In genomic region chr4:176792348-176793059, GRCh38 we compare ENCODE assay signal across 8 cellular contexts. TPM values are rescaled to one million over a fixed set of nuclear protein-coding genes. Genes with fewer than 3 reads are reported as not detected.
A peak's percentile ranks its signal among the peaks of the same experiment; 100 is the strongest.
DNase-seq lines count a peak whose midpoint lies in the region; ATAC-seq and TF ChIP-seq lines count a peak whose summit lies in the region.

TSS of gene VEGFC (minus strand) at chr4:176792922. CDS start at chr4:176792311, 611 bp downstream.

- H3K4me1 ChIP-seq in PC-3 (ENCODE audit: insufficient read depth, low read length) (peaks cover 37% of the 10 kb centered on the region), mammary epithelial cell (ENCODE audit: insufficient read depth, low read length) (peaks cover 25% of the 10 kb centered on the region)
- H3K4me1 ChIP-seq in CD8-positive, alpha-beta T cell (ENCODE audit: insufficient read depth, low read length) = no peaks in the 10 kb centered on the region

- peak within 1 kb of the TSS; percentile 33; the same call in 1 of the 2 replicates for H2AFZ ChIP-seq in PC-3 (ENCODE audit: low read length)
- H2AFZ ChIP-seq in mammary epithelial cell (ENCODE audit: low read depth, low read length) = peak within 1 kb of the TSS; percentile 80

- H3K36me3 ChIP-seq in PC-3 (ENCODE audit: low read depth, low read length) = peaks cover 9% of the 10 kb centered on the region; the same call in 1 of the 2 replicates
- no peaks in the 10 kb centered on the region for H3K36me3 ChIP-seq in mammary epithelial cell (ENCODE audit: insufficient read depth, low read length)
- H3K36me3 ChIP-seq in CD8-positive, alpha-beta T cell (ENCODE audit: insufficient read depth, low read length) = no peaks in the 10 kb centered on the region

- H3K27me3 Mint-ChIP-seq in immature natural killer cell (ENCODE audit: low read depth in 3 of 3) = peaks cover 7 to 13% (median 10%) of the 10 kb centered on the region in 3 donors
- H3K27me3 Mint-ChIP-seq in CD8-positive, alpha-beta T cell (ENCODE audit: low read depth) = peaks cover 41% of the 10 kb centered on the region

- H4K20me1 ChIP-seq in PC-3 (ENCODE audit: low read length) (peaks cover 10% of the 10 kb centered on the region), mammary epithelial cell (ENCODE audit: insufficient read depth, low read length) (no peaks in the 10 kb centered on the region)

- dilution Hi-C loops in mammary epithelial cell (cut with HindIII; ENCODE audit: low sequenced_read_pairs) = loop anchor here (25.0 kb wide), 1 partner anchor 220 kb away; no protein-coding TSS in a partner anchor

- H3K27ac Mint-ChIP-seq in immature natural killer cell = no peak within 1 kb of the TSS
- no peak within 1 kb of the TSS for H3K27ac Mint-ChIP-seq in CD8-positive, alpha-beta T cell

- H3K9me3 ChIP-seq in PC-3 (ENCODE audit: low read length) (no peaks in the 10 kb centered on the region), mammary epithelial cell (replicated peaks; ENCODE audit: insufficient read depth, low read length) (no peaks in the 10 kb centered on the region)
- no peaks in the 10 kb centered on the region for H3K9me3 ChIP-seq in CD8-positive, alpha-beta T cell (ENCODE audit: low read length)

- H3K9ac ChIP-seq in PC-3 (ENCODE audit: low read length) (peak within 1 kb of the TSS; percentile 100), mammary epithelial cell (ENCODE audit: insufficient read depth, low read length) (peak within 1 kb of the TSS; percentile 87)

- peak; percentile 61 for DNase-seq in AG09319 (ENCODE audit: extremely low read depth, low read depth)
- peak; percentile 66 for DNase-seq in PC-3
- peak; percentile 73 for DNase-seq in mammary epithelial cell
- DNase-seq in immature natural killer cell = peak in 1 of 3 donors; percentile 3
- DNase-seq in CD8-positive, alpha-beta T cell = no peak

- H3K27ac ChIP-seq in PC-3 (ENCODE audit: low read length) (peak within 1 kb of the TSS; percentile 100), mammary epithelial cell (ENCODE audit: insufficient read depth, low read depth, low read length) (peak within 1 kb of the TSS; percentile 73), skin epidermis (peak within 1 kb of the TSS in 19 of 21 experiments; percentile 50 to 91 (median 76))
- H3K27ac ChIP-seq in CD8-positive, alpha-beta T cell (ENCODE audit: low read depth, low read length) = no peak within 1 kb of the TSS

- H3K4me2 ChIP-seq in PC-3 (ENCODE audit: low read length) (peak within 1 kb of the TSS; percentile 95), mammary epithelial cell (ENCODE audit: insufficient read depth, low read depth, low read length) (peak within 1 kb of the TSS; percentile 81)

- POLR2A ChIA-PET in PC-3 (lab: Charles Lee; ENCODE audit: unreplicated experiment) = interaction anchor here (0.5 to 1.2 kb wide), 6 partner anchors 91 to 348 kb away, joined by 3 to 8 read pairs (median 4); no protein-coding TSS in a partner anchor
- POLR2A ChIA-PET in CD8-positive, alpha-beta T cell (lab: Charles Lee) = no interaction called here

- H3F3A ChIP-seq in PC-3 (ENCODE audit: low read length, unreplicated experiment) = peaks cover 14% of the 10 kb centered on the region

- BruUV-seq in PC-3 (replicated peaks; lab: Mats Ljungman, UMichigan) = no TSS peak
- BruUV-seq in mammary epithelial cell (replicated peaks; lab: Mats Ljungman, UMichigan) = no TSS peak

- ATAC-seq in GM18867 (IDR thresholded peaks at IDR 0.05; ENCODE audit: unreplicated experiment) = peak; percentile 90
- ATAC-seq in HG03045 (IDR thresholded peaks at IDR 0.05; ENCODE audit: unreplicated experiment) = peak; percentile 79
- peak; percentile 50 for ATAC-seq in PC-3
- ATAC-seq in CD8-positive, alpha-beta T cell = no peak

- peaks cover 2 to 5% of the 10 kb centered on the region in 2 donors for H3K4me1 Mint-ChIP-seq in immature natural killer cell
- H3K4me1 Mint-ChIP-seq in CD8-positive, alpha-beta T cell (ENCODE audit: low read depth) = peaks cover 6% of the 10 kb centered on the region

- H3K9me2 ChIP-seq in PC-3 (replicated peaks; ENCODE audit: low read length) = no peaks in the 10 kb centered on the region

- peak within 1 kb of the TSS; percentile 98 for H3K4me3 ChIP-seq in PC-3 (ENCODE audit: low read length)
- peak within 1 kb of the TSS; percentile 81 to 94 (median 86) for H3K4me3 ChIP-seq in mammary epithelial cell (replicated peaks in 1 of 3; ENCODE audit: insufficient read depth in 1 of 3, low read depth in 2 of 3, low read length in 3 of 3)
- H3K4me3 ChIP-seq in skin epidermis = peak within 1 kb of the TSS; percentile 40 to 75 (median 62)
- no peak within 1 kb of the TSS for H3K4me3 ChIP-seq in CD8-positive, alpha-beta T cell (ENCODE audit: low read depth, low read length)

- H3K27me3 ChIP-seq in PC-3 (ENCODE audit: low read length) (no peaks in the 10 kb centered on the region), mammary epithelial cell (ENCODE audit: insufficient read depth, low read length) (no peaks in the 10 kb centered on the region)
- no peaks in the 10 kb centered on the region for H3K27me3 ChIP-seq in CD8-positive, alpha-beta T cell (ENCODE audit: insufficient read depth, low read length)

- H3K79me2 ChIP-seq in PC-3 (ENCODE audit: low read length) = peaks cover 58% of the 10 kb centered on the region
- peaks cover 49% of the 10 kb centered on the region for H3K79me2 ChIP-seq in mammary epithelial cell (ENCODE audit: insufficient read depth, low read length)

- CTCF ChIA-PET in PC-3 (lab: Charles Lee) (interaction anchor here (2.0 kb wide), 1 partner anchor 255 kb away, joined by 8 read pairs; no protein-coding TSS in a partner anchor), mammary epithelial cell (lab: Charles Lee; ENCODE audit: low non-redundant PET) (interaction anchor here (0.6 kb wide), 1 partner anchor 255 kb away, joined by 3 read pairs; no protein-coding TSS in a partner anchor)
- CTCF ChIA-PET in CD8-positive, alpha-beta T cell (lab: Charles Lee) = no interaction called here

- in situ Hi-C loops in mammary epithelial cell (cut with MboI; ENCODE audit: low sequenced_read_pairs in 2 of 2) = loop anchor here (25.0 kb wide), 3 partner anchors 220 to 405 kb away; no protein-coding TSS in a partner anchor

- WGBS in mammary epithelial cell (ENCODE audit: low coverage, missing lambda C conversion rate) = no CpG with 5 or more reads among the region's 89 CpGs

- H3K4me3 Mint-ChIP-seq in immature natural killer cell = peak within 1 kb of the TSS in 4 of 5 donors; percentile 30 to 70 (median 46)
- no peak within 1 kb of the TSS for H3K4me3 Mint-ChIP-seq in CD8-positive, alpha-beta T cell

- intact Hi-C loops in PC-3 (cut with micrococcal nuclease) (loop anchor here (5.0 kb wide), 4 partner anchors 295 to 545 kb away; no protein-coding TSS in a partner anchor), mammary epithelial cell (cut with micrococcal nuclease) (loop anchor here (2.0 to 10.0 kb wide), 2 partner anchors 172 to 512 kb away; partner anchors contain the start of gene NEIL3)
- intact Hi-C loops in CD8-positive, alpha-beta T cell (cut with DNase I, micrococcal nuclease) = no loop called here

- peaks cover 9 to 34% (median 12%) of the 10 kb centered on the region in 6 donors for H3K9me3 Mint-ChIP-seq in immature natural killer cell
- peaks cover 4% of the 10 kb centered on the region for H3K9me3 Mint-ChIP-seq in CD8-positive, alpha-beta T cell

- peak; percentile 1; the same call in 1 of the 2 replicates for TF ChIP-seq CTCF in AG09319 (IDR thresholded peaks at IDR 0.05; ENCODE audit: low read depth, low read length)
- no peak for TF ChIP-seq CTCF in PC-3 (conservative IDR thresholded peaks at IDR 0.05; ENCODE audit: low read depth, low read length)
- peak in 1 of 2 donors; percentile 21 for TF ChIP-seq CTCF in mammary epithelial cell (conservative IDR thresholded peaks at IDR 0.05 in 1 of 2, IDR thresholded peaks at IDR 0.05 in 1 of 2; ENCODE audit: extremely low read depth in 1 of 2, insufficient read depth in 1 of 2, low read depth in 1 of 2, low read length in 2 of 2)
- no peak for TF ChIP-seq CTCF in CD8-positive, alpha-beta T cell (IDR thresholded peaks at IDR 0.05)

- H3K36me3 Mint-ChIP-seq in immature natural killer cell = peaks cover 0 to 10% (median 0%) of the 10 kb centered on the region in 3 donors
- H3K36me3 Mint-ChIP-seq in CD8-positive, alpha-beta T cell = no peaks in the 10 kb centered on the region

RNA-seq across cellular contexts. Expression of gene VEGFC, which starts in this region (rescaled TPM):
- 36.6 and 43.4 TPM in 2 replicates for total RNA-seq in PC-3 (2014; rRNA removed)
- total RNA-seq in mammary epithelial cell = 10 to 100 TPM in 1 of 2 donors, 1 to 10 TPM in 1; 9.0 to 49.0 TPM
- polyA plus RNA-seq in mammary epithelial cell = 26.4 TPM
- polyA minus RNA-seq in mammary epithelial cell = 18.5 TPM
- polyA plus RNA-seq in immature natural killer cell = not detected
- total RNA-seq in CD8-positive, alpha-beta T cell = not detected

Comparison
In these comparisons a context has a peak if more than half of its experiments do, and no peak if none do; other contexts are left out.
1. RNA of gene VEGFC (total RNA-seq): 9.0 to 49.0 TPM in mammary epithelial cell and 36.6 to 43.4 TPM in PC-3; not detected in CD8-positive, alpha-beta T cell; every median in the first group is over 10 times any median in the second.
2. RNA of gene VEGFC (polyA plus RNA-seq): 26.4 TPM in mammary epithelial cell (single experiment); not detected in immature natural killer cell; every median in the first group is over 10 times any median in the second.
3. DNase-seq: peak in AG09319 (single experiment), PC-3 (single experiment) and mammary epithelial cell (single experiment); none in CD8-positive, alpha-beta T cell (0 of 7).
4. intact Hi-C loops: an anchor here in PC-3 (5.0 kb wide) and mammary epithelial cell (2.0 to 10.0 kb wide); none called in CD8-positive, alpha-beta T cell.